In the genomic region with DNA sequence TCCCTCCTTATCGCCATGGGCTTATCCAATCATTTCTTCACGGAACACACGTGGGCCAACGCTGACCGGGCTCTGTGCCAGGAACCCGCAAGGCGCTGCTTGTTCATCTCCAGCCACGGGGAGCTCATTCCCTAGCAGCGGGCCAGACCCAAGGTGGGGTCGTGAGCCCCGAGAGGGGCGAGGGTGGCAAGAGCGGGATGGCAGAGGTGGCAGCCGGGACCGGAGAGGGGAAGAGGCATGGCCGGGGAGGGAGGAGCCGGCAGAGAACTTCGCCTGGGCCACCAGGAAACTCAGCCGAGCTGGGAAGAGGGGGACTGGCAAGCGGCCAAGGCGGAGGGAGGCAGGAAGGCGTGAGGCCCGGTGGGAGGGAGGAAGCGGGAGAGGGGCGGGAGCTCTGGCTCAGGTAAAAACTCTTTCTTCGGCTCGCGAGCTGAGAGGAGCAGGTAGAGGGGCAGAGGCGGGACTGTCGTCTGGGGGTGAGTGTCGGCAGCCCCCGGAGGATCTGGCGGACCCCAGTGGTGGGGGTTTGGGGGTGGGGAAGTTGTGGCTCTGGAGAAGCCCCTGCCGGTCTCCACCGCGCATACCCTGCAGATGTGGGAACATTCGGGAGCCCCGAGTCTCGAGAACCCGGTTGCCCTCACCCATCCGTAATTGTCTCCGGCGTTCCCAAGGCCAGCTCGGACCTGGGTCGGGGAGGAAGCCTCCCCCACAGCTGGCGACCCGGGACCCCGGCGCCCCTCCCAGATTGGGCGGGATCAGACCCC, we compare ENCODE assay signal across 7 cellular contexts. TPM values are rescaled to one million over a fixed set of nuclear protein-coding genes. Genes with fewer than 3 reads are reported as not detected.
DNase-seq lines count a peak whose midpoint lies in the region; ATAC-seq and TF ChIP-seq lines count a peak whose summit lies in the region.

Gene B3GNT3, plus strand, starts transcription at position 408 of the 764 bp plus-strand sequence. CDS start 12,670 bp downstream, outside the sequence.

- H3K27ac ChIP-seq in GM23248 (no peak within 1 kb of the TSS), colonic mucosa (peak within 1 kb of the TSS; percentile 95), ascending aorta (no peak within 1 kb of the TSS)
- H3K27ac ChIP-seq in naive thymus-derived CD4-positive, alpha-beta T cell (ENCODE audit: low read depth, low read length) = peak within 1 kb of the TSS; percentile 51

- WGBS in GM23248 (ENCODE audit: low coverage in 1 of 2, low lambda C conversion rate in 2 of 2, missing lambda C conversion rate in 2 of 2), 2 experiments = 3 to 7% methylated on average over 26 to 41 of the region's 50 CpGs

- H3K36me3 ChIP-seq in GM23248 (ENCODE audit: low read depth) (no peaks in the 10 kb centered on the region), colonic mucosa (no peaks in the 10 kb centered on the region), ascending aorta (no peaks in the 10 kb centered on the region)
- H3K36me3 ChIP-seq in naive thymus-derived CD4-positive, alpha-beta T cell (ENCODE audit: control insufficient read depth in 2 of 3, insufficient read depth in 3 of 3, low read length in 3 of 3) = no peaks in the 10 kb centered on the region

- POLR2A ChIA-PET in naive thymus-derived CD4-positive, alpha-beta T cell (lab: Charles Lee) = interaction anchor here (0.5 to 2.4 kb wide), 5 partner anchors 8 to 322 kb away, joined by 3 to 11 read pairs (median 4); no protein-coding TSS in a partner anchor

- H3K4me1 Mint-ChIP-seq in naive thymus-derived CD4-positive, alpha-beta T cell = peaks cover 20 to 74% (median 53%) of the 10 kb centered on the region in 7 donors

- H3F3A ChIP-seq in GM23248 (ENCODE audit: insufficient read depth) = no peaks in the 10 kb centered on the region

- H3K27me3 ChIP-seq in GM23248 (replicated peaks; ENCODE audit: insufficient read depth) = peaks cover 28% of the 10 kb centered on the region
- H3K27me3 ChIP-seq in colonic mucosa = peaks cover 3% of the 10 kb centered on the region
- H3K27me3 ChIP-seq in naive thymus-derived CD4-positive, alpha-beta T cell (ENCODE audit: control insufficient read depth in 2 of 2, insufficient read depth in 2 of 2, low read length in 2 of 2) = no peaks in the 10 kb centered on the region
- no peaks in the 10 kb centered on the region for H3K27me3 ChIP-seq in ascending aorta

- in situ Hi-C loops in GM23248 (cut with MboI) = no loop called here

- H4K20me1 ChIP-seq in GM23248 (ENCODE audit: insufficient read depth) = no peaks in the 10 kb centered on the region

- H3K36me3 Mint-ChIP-seq in naive thymus-derived CD4-positive, alpha-beta T cell = no peaks in the 10 kb centered on the region

- H3K4me3 ChIP-seq in GM23248 (peak within 1 kb of the TSS; percentile 40; the same call in 1 of the 2 replicates), colonic mucosa (peak within 1 kb of the TSS; percentile 61), ascending aorta (no peak within 1 kb of the TSS)
- peak within 1 kb of the TSS; percentile 46 for H3K4me3 ChIP-seq in naive thymus-derived CD4-positive, alpha-beta T cell (ENCODE audit: low read length)

- H3K9me3 ChIP-seq in GM23248 (ENCODE audit: low read depth) (no peaks in the 10 kb centered on the region), colonic mucosa (no peaks in the 10 kb centered on the region), ascending aorta (no peaks in the 10 kb centered on the region)
- H3K9me3 ChIP-seq in naive thymus-derived CD4-positive, alpha-beta T cell (ENCODE audit: control insufficient read depth in 2 of 3, low read length in 3 of 3) = no peaks in the 10 kb centered on the region

- intact Hi-C loops in colonic mucosa (cut with DNase I) = no loop called here
- intact Hi-C loops in naive thymus-derived CD4-positive, alpha-beta T cell (cut with micrococcal nuclease) = loop anchor here in 1 of 2 donors (10.0 kb wide), 1 partner anchor 140 kb away; the partner anchor contains the start of gene CCDC124
- intact Hi-C loops in ascending aorta (cut with DNase I) = no loop called here

- peak within 1 kb of the TSS; percentile 37; the same call in 1 of the 2 replicates for H2AFZ ChIP-seq in GM23248

- no peak within 1 kb of the TSS for H3K4me2 ChIP-seq in GM23248 (ENCODE audit: unreplicated experiment)

- H3K9me2 ChIP-seq in GM23248 (ENCODE audit: insufficient read depth) = no peaks in the 10 kb centered on the region

- H3K27me3 Mint-ChIP-seq in naive thymus-derived CD4-positive, alpha-beta T cell = peaks cover 0 to 22% (median 0%) of the 10 kb centered on the region in 5 donors

- no peaks in the 10 kb centered on the region for H3K4me1 ChIP-seq in GM23248 (ENCODE audit: insufficient read depth)
- peaks cover 10% of the 10 kb centered on the region for H3K4me1 ChIP-seq in colonic mucosa
- H3K4me1 ChIP-seq in naive thymus-derived CD4-positive, alpha-beta T cell (ENCODE audit: control insufficient read depth in 2 of 2, insufficient read depth in 2 of 2, low read length in 2 of 2) = peaks cover 21 to 61% of the 10 kb centered on the region in 2 donors
- no peaks in the 10 kb centered on the region for H3K4me1 ChIP-seq in ascending aorta

- DNase-seq in GM23248 = peak; percentile 37
- peak; percentile 66 for DNase-seq in NCI-H2196 (lab: John Stamatoyannopoulos, UW; ENCODE audit: unreplicated experiment)
- peak; percentile 97 for DNase-seq in colonic mucosa
- DNase-seq in naive thymus-derived CD4-positive, alpha-beta T cell = peak in 5 of 9 donors; percentile 18 to 36 (median 25)
- DNase-seq in NOMO-1 treated with dmso at 0.1 percent for 144 hours (lab: John Stamatoyannopoulos, UW; ENCODE audit: unreplicated experiment) = no peak
- DNase-seq in ascending aorta (ENCODE audit: low spot score in 2 of 2) = no peak

- H3K79me2 ChIP-seq in GM23248 (ENCODE audit: insufficient read depth) = no peaks in the 10 kb centered on the region

- CTCF ChIA-PET in naive thymus-derived CD4-positive, alpha-beta T cell (lab: Charles Lee) = interaction anchor here (0.6 to 1.4 kb wide), 3 partner anchors 61 to 353 kb away, joined by 3 to 5 read pairs (median 3); no protein-coding TSS in a partner anchor

- no peak for TF ChIP-seq CTCF in colonic mucosa (IDR thresholded peaks at IDR 0.05)
- no peak for TF ChIP-seq CTCF in ascending aorta (IDR thresholded peaks at IDR 0.05)

- ATAC-seq in naive thymus-derived CD4-positive, alpha-beta T cell = peak; percentile 10
- ATAC-seq in HG03442 (IDR thresholded peaks at IDR 0.05; ENCODE audit: unreplicated experiment) = no peak

- no peaks in the 10 kb centered on the region for H3K9me3 Mint-ChIP-seq in naive thymus-derived CD4-positive, alpha-beta T cell

- H3K9ac ChIP-seq in GM23248 = no peak within 1 kb of the TSS
- H3K9ac ChIP-seq in colonic mucosa (ENCODE audit: low read depth in 2 of 2, low read length in 2 of 2) = peak within 1 kb of the TSS; percentile 96 to 99

- peak within 1 kb of the TSS; percentile 37 to 85 (median 68) for H3K4me3 Mint-ChIP-seq in naive thymus-derived CD4-positive, alpha-beta T cell

- peak within 1 kb of the TSS in 8 of 9 donors; percentile 33 to 85 (median 74) for H3K27ac Mint-ChIP-seq in naive thymus-derived CD4-positive, alpha-beta T cell

RNA-seq across cellular contexts. Expression of gene B3GNT3, which starts in this region (rescaled TPM):
- not detected in 2 replicates for total RNA-seq in GM23248 (2014; rRNA removed; shearing (Covaris generic))
- polyA plus RNA-seq in GM23248 (2016; fragmentation: Nextera tagmentation; extraction: Ambion mirVana) = not detected in 2 replicates
- total RNA-seq in colonic mucosa = 100 to 1,000 TPM; 108 to 132 TPM
- total RNA-seq in naive thymus-derived CD4-positive, alpha-beta T cell = under 1 TPM in 2 of 5 experiments, not detected in 3; 0.53 to 0.96 TPM
- polyA plus RNA-seq in naive thymus-derived CD4-positive, alpha-beta T cell = 1 to 10 TPM in 1 of 2 donors, under 1 TPM in 1; 0.43 to 1.0 TPM
- total RNA-seq in ascending aorta = 0.64 TPM

Comparison
In these comparisons a context has a peak if more than half of its experiments do, and no peak if none do; other contexts are left out.
1. RNA of gene B3GNT3 (total RNA-seq): 108 to 132 TPM in colonic mucosa; 0.64 TPM in ascending aorta (single experiment), 0.53 to 0.96 TPM in naive thymus-derived CD4-positive, alpha-beta T cell and not detected in GM23248; every median in the first group is over 10 times any median in the second.
2. Peak in DNase-seq and H3K4me3 ChIP-seq in GM23248; RNA of the gene not detected or under 1 TPM.
3. DNase-seq: peak in NCI-H2196 (single experiment), colonic mucosa (single experiment) and naive thymus-derived CD4-positive, alpha-beta T cell (5 of 9); none in NOMO-1 treated with dmso at 0.1 percent for 144 hours (single experiment) and ascending aorta (0 of 2).
4. H3K27ac ChIP-seq: peak in colonic mucosa (single experiment) and naive thymus-derived CD4-positive, alpha-beta T cell (single experiment); none in GM23248 (single experiment) and ascending aorta (0 of 2).
5. H3K4me3 ChIP-seq: peak in colonic mucosa (single experiment) and naive thymus-derived CD4-positive, alpha-beta T cell (single experiment); none in ascending aorta (0 of 2).